Comparison of ENCODE assay signal across 8 cellular contexts in the genomic region with DNA sequence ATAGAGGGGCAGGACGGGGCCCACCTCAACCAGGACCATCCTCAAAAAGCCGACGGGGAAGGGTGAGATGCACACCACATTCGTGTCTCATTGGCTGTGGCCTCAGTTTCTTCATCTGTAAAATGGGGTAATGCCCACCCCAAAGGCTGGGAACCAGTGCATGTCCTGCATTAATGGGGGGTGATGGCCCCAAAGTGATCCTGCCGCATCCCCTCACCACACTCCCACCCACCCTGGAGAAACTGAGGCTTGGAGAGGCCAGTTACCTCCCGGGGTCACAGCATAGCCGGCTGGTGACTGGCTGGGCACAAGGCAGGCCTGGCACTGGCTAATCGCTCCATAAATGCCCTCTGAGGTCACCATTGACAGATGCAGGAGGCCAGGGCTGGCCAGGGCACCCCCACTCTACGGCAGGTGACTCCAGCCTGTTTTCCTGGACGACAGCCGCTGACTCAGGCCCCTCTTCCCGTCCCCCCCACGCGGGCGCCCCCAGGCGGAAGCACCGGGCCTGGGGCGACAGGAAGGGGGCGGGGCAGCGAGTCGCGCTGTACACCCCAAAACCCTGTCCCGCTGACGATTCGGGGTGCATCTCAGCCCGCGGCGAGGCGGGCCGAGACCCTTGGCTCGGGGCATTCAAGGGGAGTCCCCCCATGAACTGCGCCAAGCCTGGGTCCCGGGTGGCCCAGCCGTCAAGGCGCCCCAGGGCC.
DNase-seq lines count a peak whose midpoint lies in the region; ATAC-seq and TF ChIP-seq lines count a peak whose summit lies in the region.

No MANE protein-coding gene starts in this region.

- peak overlapping the region; percentile 75 for H3K4me3 ChIP-seq in brain microvascular endothelial cell (ENCODE audit: low read depth, low read length)

- H3K9me3 Mint-ChIP-seq in T-helper 2 cell treated with Interferon-gamma antibody and Interleukin-4, amounts not matched to agents 5 μg/mL and 100 μg/mL, for 36 hours = no peaks in the 10 kb centered on the region

- H3K36me3 Mint-ChIP-seq in T-helper 2 cell treated with Interferon-gamma antibody and Interleukin-4, amounts not matched to agents 5 μg/mL and 100 μg/mL, for 36 hours (ENCODE audit: low read depth) = peaks cover 16% of the 10 kb centered on the region

- TF ChIP-seq CTCF in brain microvascular endothelial cell (IDR thresholded peaks at IDR 0.05; ENCODE audit: low read depth, low read length, missing control alignments) = peak; percentile 55

- peaks cover 27% of the 10 kb centered on the region for H3K36me3 ChIP-seq in brain microvascular endothelial cell (replicated peaks)

- in situ Hi-C loops in brain microvascular endothelial cell (cut with HindIII; ENCODE audit: low pct_ligation_motif_present, low sequenced_read_pairs) = loop anchor here (25.0 kb wide), 1 partner anchor 136 kb away; a partner anchor contains a TSS

- ATAC-seq in HG03097 (IDR thresholded peaks at IDR 0.05; ENCODE audit: low FRiP score, unreplicated experiment) (peak; percentile 1), HG03565 (IDR thresholded peaks at IDR 0.05; ENCODE audit: unreplicated experiment) (no peak), GM21367 (IDR thresholded peaks at IDR 0.05; ENCODE audit: unreplicated experiment) (no peak)

- DNase-seq in ELF-1 (ENCODE audit: low read depth, low spot score) (peak; percentile 48), brain microvascular endothelial cell (peak; percentile 42), kidney glomerular epithelial cell (lab: John Stamatoyannopoulos, UW) (peak; percentile 43)
- peak; percentile 82 for DNase-seq in T-helper 2 cell treated with Interferon-gamma antibody and Interleukin-4, amounts not matched to agents 5 μg/mL and 100 μg/mL, for 36 hours (ENCODE audit: low spot score)
- DNase-seq in stimulated activated CD4-positive, alpha-beta T cell treated with anti-CD3 and anti-CD28 coated beads, Interleukin-2, amount 100 ng/mL, for 48 hours = peak; percentile 55 to 63

- peaks cover 11% of the 10 kb centered on the region for H3K4me1 Mint-ChIP-seq in T-helper 2 cell treated with Interferon-gamma antibody and Interleukin-4, amounts not matched to agents 5 μg/mL and 100 μg/mL, for 36 hours (ENCODE audit: low read depth)

- H3K27ac ChIP-seq in brain microvascular endothelial cell = peak overlapping the region; percentile 94

- H3K27me3 Mint-ChIP-seq in T-helper 2 cell treated with Interferon-gamma antibody and Interleukin-4, amounts not matched to agents 5 μg/mL and 100 μg/mL, for 36 hours (ENCODE audit: low read depth) = no peaks in the 10 kb centered on the region

- H3K4me3 Mint-ChIP-seq in T-helper 2 cell treated with Interferon-gamma antibody and Interleukin-4, amounts not matched to agents 5 μg/mL and 100 μg/mL, for 36 hours = peak overlapping the region; percentile 51

- H3K27me3 ChIP-seq in brain microvascular endothelial cell (replicated peaks) = no peaks in the 10 kb centered on the region

- peak overlapping the region; percentile 49 for H3K27ac Mint-ChIP-seq in T-helper 2 cell treated with Interferon-gamma antibody and Interleukin-4, amounts not matched to agents 5 μg/mL and 100 μg/mL, for 36 hours
